In the genomic region with DNA sequence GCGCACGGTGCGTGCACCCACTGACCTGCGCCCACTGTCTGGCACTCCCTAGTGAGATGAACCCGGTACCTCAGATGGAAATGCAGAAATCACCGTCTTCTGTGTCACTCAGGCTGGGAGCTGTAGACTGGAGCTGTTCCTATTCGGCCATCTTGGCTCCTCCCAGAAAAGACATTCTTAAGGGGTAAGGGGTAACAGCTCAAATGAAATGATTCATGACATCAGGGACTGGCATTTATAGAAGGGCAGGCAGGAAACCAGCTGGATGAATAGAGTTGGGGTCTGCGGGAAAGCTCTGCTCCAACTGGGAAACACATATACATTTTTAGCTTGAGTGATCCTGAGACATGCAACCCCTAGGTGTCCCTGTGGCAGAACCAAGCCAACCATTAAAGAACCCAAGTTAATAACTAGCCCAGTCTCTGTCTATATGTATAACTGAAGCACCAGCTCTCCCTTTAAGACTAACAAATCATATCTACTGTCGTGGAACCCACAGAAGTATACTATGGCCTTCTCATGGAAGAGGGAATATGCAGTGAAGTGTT, we compare ENCODE assay signal across 2 cellular contexts.
TF ChIP-seq lines count a peak whose summit lies in the region.

No MANE protein-coding gene starts in this region.

TF ChIP-seq in GM23338, 12 proteins besides CTCF, POLR2A, EP300 and RAD21 (continues in another document):
- TF ChIP-seq, protein P1, sequence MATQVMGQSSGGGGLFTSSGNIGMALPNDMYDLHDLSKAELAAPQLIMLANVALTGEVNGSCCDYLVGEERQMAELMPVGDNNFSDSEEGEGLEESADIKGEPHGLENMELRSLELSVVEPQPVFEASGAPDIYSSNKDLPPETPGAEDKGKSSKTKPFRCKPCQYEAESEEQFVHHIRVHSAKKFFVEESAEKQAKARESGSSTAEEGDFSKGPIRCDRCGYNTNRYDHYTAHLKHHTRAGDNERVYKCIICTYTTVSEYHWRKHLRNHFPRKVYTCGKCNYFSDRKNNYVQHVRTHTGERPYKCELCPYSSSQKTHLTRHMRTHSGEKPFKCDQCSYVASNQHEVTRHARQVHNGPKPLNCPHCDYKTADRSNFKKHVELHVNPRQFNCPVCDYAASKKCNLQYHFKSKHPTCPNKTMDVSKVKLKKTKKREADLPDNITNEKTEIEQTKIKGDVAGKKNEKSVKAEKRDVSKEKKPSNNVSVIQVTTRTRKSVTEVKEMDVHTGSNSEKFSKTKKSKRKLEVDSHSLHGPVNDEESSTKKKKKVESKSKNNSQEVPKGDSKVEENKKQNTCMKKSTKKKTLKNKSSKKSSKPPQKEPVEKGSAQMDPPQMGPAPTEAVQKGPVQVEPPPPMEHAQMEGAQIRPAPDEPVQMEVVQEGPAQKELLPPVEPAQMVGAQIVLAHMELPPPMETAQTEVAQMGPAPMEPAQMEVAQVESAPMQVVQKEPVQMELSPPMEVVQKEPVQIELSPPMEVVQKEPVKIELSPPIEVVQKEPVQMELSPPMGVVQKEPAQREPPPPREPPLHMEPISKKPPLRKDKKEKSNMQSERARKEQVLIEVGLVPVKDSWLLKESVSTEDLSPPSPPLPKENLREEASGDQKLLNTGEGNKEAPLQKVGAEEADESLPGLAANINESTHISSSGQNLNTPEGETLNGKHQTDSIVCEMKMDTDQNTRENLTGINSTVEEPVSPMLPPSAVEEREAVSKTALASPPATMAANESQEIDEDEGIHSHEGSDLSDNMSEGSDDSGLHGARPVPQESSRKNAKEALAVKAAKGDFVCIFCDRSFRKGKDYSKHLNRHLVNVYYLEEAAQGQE (IDR thresholded peaks at IDR 0.05; ENCODE audit: unreplicated experiment), result no peak
- TF ChIP-seq POLR2AphosphoS5 (IDR thresholded peaks at IDR 0.05; ENCODE audit: low read depth), result no peak
- TF ChIP-seq, protein P2, sequence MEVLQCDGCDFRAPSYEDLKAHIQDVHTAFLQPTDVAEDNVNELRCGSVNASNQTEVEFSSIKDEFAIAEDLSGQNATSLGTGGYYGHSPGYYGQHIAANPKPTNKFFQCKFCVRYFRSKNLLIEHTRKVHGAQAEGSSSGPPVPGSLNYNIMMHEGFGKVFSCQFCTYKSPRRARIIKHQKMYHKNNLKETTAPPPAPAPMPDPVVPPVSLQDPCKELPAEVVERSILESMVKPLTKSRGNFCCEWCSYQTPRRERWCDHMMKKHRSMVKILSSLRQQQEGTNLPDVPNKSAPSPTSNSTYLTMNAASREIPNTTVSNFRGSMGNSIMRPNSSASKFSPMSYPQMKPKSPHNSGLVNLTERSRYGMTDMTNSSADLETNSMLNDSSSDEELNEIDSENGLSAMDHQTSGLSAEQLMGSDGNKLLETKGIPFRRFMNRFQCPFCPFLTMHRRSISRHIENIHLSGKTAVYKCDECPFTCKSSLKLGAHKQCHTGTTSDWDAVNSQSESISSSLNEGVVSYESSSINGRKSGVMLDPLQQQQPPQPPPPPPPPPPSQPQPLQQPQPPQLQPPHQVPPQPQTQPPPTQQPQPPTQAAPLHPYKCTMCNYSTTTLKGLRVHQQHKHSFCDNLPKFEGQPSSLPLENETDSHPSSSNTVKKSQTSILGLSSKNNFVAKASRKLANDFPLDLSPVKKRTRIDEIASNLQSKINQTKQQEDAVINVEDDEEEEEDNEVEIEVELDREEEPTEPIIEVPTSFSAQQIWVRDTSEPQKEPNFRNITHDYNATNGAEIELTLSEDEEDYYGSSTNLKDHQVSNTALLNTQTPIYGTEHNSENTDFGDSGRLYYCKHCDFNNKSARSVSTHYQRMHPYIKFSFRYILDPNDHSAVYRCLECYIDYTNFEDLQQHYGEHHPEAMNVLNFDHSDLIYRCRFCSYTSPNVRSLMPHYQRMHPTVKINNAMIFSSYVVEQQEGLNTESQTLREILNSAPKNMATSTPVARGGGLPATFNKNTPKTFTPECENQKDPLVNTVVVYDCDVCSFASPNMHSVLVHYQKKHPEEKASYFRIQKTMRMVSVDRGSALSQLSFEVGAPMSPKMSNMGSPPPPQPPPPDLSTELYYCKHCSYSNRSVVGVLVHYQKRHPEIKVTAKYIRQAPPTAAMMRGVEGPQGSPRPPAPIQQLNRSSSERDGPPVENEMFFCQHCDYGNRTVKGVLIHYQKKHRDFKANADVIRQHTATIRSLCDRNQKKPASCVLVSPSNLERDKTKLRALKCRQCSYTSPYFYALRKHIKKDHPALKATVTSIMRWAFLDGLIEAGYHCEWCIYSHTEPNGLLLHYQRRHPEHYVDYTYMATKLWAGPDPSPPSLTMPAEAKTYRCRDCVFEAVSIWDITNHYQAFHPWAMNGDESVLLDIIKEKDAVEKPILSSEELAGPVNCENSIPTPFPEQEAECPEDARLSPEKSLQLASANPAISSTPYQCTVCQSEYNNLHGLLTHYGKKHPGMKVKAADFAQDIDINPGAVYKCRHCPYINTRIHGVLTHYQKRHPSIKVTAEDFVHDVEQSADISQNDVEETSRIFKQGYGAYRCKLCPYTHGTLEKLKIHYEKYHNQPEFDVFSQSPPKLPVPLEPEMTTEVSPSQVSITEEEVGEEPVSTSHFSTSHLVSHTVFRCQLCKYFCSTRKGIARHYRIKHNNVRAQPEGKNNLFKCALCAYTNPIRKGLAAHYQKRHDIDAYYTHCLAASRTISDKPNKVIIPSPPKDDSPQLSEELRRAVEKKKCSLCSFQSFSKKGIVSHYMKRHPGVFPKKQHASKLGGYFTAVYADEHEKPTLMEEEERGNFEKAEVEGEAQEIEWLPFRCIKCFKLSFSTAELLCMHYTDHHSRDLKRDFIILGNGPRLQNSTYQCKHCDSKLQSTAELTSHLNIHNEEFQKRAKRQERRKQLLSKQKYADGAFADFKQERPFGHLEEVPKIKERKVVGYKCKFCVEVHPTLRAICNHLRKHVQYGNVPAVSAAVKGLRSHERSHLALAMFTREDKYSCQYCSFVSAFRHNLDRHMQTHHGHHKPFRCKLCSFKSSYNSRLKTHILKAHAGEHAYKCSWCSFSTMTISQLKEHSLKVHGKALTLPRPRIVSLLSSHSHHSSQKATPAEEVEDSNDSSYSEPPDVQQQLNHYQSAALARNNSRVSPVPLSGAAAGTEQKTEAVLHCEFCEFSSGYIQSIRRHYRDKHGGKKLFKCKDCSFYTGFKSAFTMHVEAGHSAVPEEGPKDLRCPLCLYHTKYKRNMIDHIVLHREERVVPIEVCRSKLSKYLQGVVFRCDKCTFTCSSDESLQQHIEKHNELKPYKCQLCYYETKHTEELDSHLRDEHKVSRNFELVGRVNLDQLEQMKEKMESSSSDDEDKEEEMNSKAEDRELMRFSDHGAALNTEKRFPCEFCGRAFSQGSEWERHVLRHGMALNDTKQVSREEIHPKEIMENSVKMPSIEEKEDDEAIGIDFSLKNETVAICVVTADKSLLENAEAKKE (CRISPR knock-in tag; IDR thresholded peaks at IDR 0.05), result no peak
- TF ChIP-seq STAT1 (IDR thresholded peaks at IDR 0.05; ENCODE audit: unreplicated experiment), result no peak
- TF ChIP-seq, protein P3, sequence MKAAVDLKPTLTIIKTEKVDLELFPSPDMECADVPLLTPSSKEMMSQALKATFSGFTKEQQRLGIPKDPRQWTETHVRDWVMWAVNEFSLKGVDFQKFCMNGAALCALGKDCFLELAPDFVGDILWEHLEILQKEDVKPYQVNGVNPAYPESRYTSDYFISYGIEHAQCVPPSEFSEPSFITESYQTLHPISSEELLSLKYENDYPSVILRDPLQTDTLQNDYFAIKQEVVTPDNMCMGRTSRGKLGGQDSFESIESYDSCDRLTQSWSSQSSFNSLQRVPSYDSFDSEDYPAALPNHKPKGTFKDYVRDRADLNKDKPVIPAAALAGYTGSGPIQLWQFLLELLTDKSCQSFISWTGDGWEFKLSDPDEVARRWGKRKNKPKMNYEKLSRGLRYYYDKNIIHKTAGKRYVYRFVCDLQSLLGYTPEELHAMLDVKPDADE (IDR thresholded peaks at IDR 0.05), result no peak
- no peak for TF ChIP-seq CREB1 (CRISPR knock-in tag; IDR thresholded peaks at IDR 0.05; ENCODE audit: low read depth)
- TF ChIP-seq NANOG (IDR thresholded peaks at IDR 0.05; ENCODE audit: borderline replicate concordance), result no peak
- no peak for TF ChIP-seq EZH2 (IDR thresholded peaks at IDR 0.05; ENCODE audit: low read depth, unreplicated experiment)
- no peak for TF ChIP-seq JUNB (IDR thresholded peaks at IDR 0.05; ENCODE audit: unreplicated experiment)

TF ChIP-seq in H1, 55 proteins besides CTCF, POLR2A, EP300 and RAD21:
- TF ChIP-seq HDAC6 (IDR thresholded peaks at IDR 0.05; ENCODE audit: low read depth, low read length) (no peak), HDAC2 (IDR thresholded peaks at IDR 0.05; ENCODE audit: borderline replicate concordance in 1 of 2, low read depth in 2 of 2, low read length in 2 of 2) (no peak), TCF12 (IDR thresholded peaks at IDR 0.05; ENCODE audit: low read depth, low read length) (no peak), CHD1 (IDR thresholded peaks at IDR 0.05; ENCODE audit: low read depth, low read length) (no peak), JUND (IDR thresholded peaks at IDR 0.05; ENCODE audit: low read length) (no peak), CBX8 (IDR thresholded peaks at IDR 0.05; ENCODE audit: borderline replicate concordance, low read depth, low read length) (no peak)
